ENCODE assay signal across 1 cellular context in the genomic region with DNA sequence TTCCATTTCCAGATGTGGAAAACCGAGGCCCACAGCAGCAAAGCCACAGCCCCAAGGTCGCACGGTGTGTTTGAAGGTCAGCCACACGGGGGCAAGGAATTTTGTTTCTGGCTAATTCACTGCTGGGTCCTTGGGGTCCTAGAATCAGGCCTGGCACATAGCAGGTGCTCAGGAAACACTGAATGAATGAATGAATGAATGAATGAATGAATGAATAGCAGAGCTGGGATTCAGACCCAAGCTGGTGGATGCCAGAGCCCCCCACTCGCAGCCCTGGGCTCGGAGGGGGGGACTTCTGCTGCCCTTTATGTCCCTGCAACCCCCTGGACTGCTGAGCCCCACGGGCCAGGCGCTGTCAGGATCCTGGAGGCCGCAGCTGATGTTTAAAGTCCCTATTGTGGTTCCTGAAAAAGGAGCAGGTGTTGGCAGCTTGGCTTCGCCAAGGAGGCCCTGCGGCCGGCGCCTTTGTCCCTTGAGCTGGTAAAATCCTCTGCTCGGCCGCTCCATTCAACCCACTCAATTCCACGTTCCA.
TF ChIP-seq lines count a peak whose summit lies in the region.

No MANE protein-coding gene starts in this region.

TF ChIP-seq in IMR-90, 13 proteins besides CTCF, POLR2A, EP300 and RAD21:
- TF ChIP-seq SMC3 (IDR thresholded peaks at IDR 0.05; ENCODE audit: low read depth, low read length) (no peak), BHLHE40 (IDR thresholded peaks at IDR 0.05; ENCODE audit: low read depth, low read length) (no peak), MAZ (IDR thresholded peaks at IDR 0.05; ENCODE audit: borderline replicate concordance, low read depth, low read length) (no peak), FOS (IDR thresholded peaks at IDR 0.05; ENCODE audit: low read depth, low read length) (no peak), CEBPB (IDR thresholded peaks at IDR 0.05; ENCODE audit: low read depth, low read length) (no peak), RCOR1 (IDR thresholded peaks at IDR 0.05; ENCODE audit: insufficient replicate concordance, low read length) (no peak), NFE2L2 (IDR thresholded peaks at IDR 0.05; ENCODE audit: low read depth, low read length) (no peak), CHD1 (IDR thresholded peaks at IDR 0.05; ENCODE audit: low read depth, low read length) (no peak), MXI1 (IDR thresholded peaks at IDR 0.05; ENCODE audit: borderline replicate concordance, low read depth, low read length) (no peak), RFX5 (IDR thresholded peaks at IDR 0.05; ENCODE audit: low read depth, low read length) (no peak), MAFK (IDR thresholded peaks at IDR 0.05; ENCODE audit: low read depth, low read length) (no peak)
- TF ChIP-seq, protein P1, sequence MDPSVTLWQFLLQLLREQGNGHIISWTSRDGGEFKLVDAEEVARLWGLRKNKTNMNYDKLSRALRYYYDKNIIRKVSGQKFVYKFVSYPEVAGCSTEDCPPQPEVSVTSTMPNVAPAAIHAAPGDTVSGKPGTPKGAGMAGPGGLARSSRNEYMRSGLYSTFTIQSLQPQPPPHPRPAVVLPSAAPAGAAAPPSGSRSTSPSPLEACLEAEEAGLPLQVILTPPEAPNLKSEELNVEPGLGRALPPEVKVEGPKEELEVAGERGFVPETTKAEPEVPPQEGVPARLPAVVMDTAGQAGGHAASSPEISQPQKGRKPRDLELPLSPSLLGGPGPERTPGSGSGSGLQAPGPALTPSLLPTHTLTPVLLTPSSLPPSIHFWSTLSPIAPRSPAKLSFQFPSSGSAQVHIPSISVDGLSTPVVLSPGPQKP (IDR thresholded peaks at IDR 0.05; ENCODE audit: borderline replicate concordance, low read depth, low read length) = no peak
- TF ChIP-seq, protein P2, sequence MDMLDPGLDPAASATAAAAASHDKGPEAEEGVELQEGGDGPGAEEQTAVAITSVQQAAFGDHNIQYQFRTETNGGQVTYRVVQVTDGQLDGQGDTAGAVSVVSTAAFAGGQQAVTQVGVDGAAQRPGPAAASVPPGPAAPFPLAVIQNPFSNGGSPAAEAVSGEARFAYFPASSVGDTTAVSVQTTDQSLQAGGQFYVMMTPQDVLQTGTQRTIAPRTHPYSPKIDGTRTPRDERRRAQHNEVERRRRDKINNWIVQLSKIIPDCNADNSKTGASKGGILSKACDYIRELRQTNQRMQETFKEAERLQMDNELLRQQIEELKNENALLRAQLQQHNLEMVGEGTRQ (IDR thresholded peaks at IDR 0.05; ENCODE audit: low read depth, low read length) = no peak
TF ChIP-seq in IMR-90: peak in this region for 0.
